Comparison of ENCODE assay signal across 23 cellular contexts in genomic region chr2:236445678-236446077, GRCh38.
DNase-seq lines count a peak whose midpoint lies in the region; ATAC-seq, FAIRE-seq and TF ChIP-seq lines count a peak whose summit lies in the region.
"Had no signal": no experiment of that assay in that cellular context is flagged by ENCODE, and none has a peak within 500 bp of the region (broad histone marks: within the 10 kb centered on the region; RNA-seq: fewer than 3 reads in every experiment).

No MANE protein-coding gene starts in this region.

- FAIRE-seq in kidney (lab: Jason Lieb, UNC) (no peak), small intestine (lab: Jason Lieb, UNC) (no peak)
- FAIRE-seq: A549, D721Med, G401.6, GM12891, GM19239 had no signal

- no peak overlapping the region for H4K5ac ChIP-seq in mesendoderm (ENCODE audit: low read length)

- no peak overlapping the region for H2BK5ac ChIP-seq in mesendoderm (ENCODE audit: low read length)

- H3K4ac ChIP-seq in mesendoderm (ENCODE audit: low read depth, low read length) = no peak overlapping the region

- no peaks in the 10 kb centered on the region for H3K36me3 ChIP-seq in kidney (ENCODE audit: control insufficient read depth in 1 of 2, insufficient read depth in 2 of 2, low read length in 2 of 2)
- no peaks in the 10 kb centered on the region for H3K36me3 ChIP-seq in osteoblast (ENCODE audit: insufficient read depth, low read length)
- no peaks in the 10 kb centered on the region for H3K36me3 ChIP-seq in small intestine (ENCODE audit: control insufficient read depth in 2 of 2, insufficient read depth in 2 of 2, low read length in 2 of 2)
- no peaks in the 10 kb centered on the region for H3K36me3 ChIP-seq in mesendoderm (ENCODE audit: control insufficient read depth, insufficient read depth, low read length)
- H3K36me3 ChIP-seq: BLaER1 treated with 17β-estradiol and CSF1 and Interleukin-3, amounts not matched to agents 10 nM and 100 nM had no signal

- H4K20me1 ChIP-seq in osteoblast (ENCODE audit: insufficient read depth, low read length) = no peaks in the 10 kb centered on the region
- H4K20me1 ChIP-seq: BLaER1 treated with 17β-estradiol and CSF1 and Interleukin-3, amounts not matched to agents 10 nM and 100 nM had no signal

- H4K8ac ChIP-seq in mesendoderm (ENCODE audit: low read depth, low read length) = no peak overlapping the region

- H3K23ac ChIP-seq in mesendoderm (ENCODE audit: low read length) = no peak overlapping the region

- H2AK5ac ChIP-seq in mesendoderm (ENCODE audit: low read length) = no peak overlapping the region

- H2BK120ac ChIP-seq in mesendoderm (ENCODE audit: low read depth, low read length) = no peak overlapping the region

- H3K27me3 ChIP-seq in osteoblast (ENCODE audit: insufficient read depth, low read length) (no peaks in the 10 kb centered on the region), small intestine (ENCODE audit: control insufficient read depth in 2 of 2, insufficient read depth in 2 of 2, low read length in 2 of 2) (no peaks in the 10 kb centered on the region), mesendoderm (ENCODE audit: insufficient read depth, low read length, poor library complexity) (no peaks in the 10 kb centered on the region)
- H3K27me3 ChIP-seq: BLaER1 treated with 17β-estradiol and CSF1 and Interleukin-3, amounts not matched to agents 10 nM and 100 nM had no signal

- ATAC-seq in HG03039 (IDR thresholded peaks at IDR 0.05; ENCODE audit: unreplicated experiment) (no peak), GM19328 (IDR thresholded peaks at IDR 0.05; ENCODE audit: unreplicated experiment) (no peak)
- ATAC-seq: A549; CD8-positive, alpha-beta T cell had no signal

- no peaks in the 10 kb centered on the region for H3K4me1 ChIP-seq in kidney (ENCODE audit: control insufficient read depth in 1 of 2, insufficient read depth in 1 of 2, low read depth in 1 of 2, low read length in 2 of 2)
- no peaks in the 10 kb centered on the region for H3K4me1 ChIP-seq in osteoblast (ENCODE audit: insufficient read depth, low read length)
- no peaks in the 10 kb centered on the region for H3K4me1 ChIP-seq in small intestine (ENCODE audit: control insufficient read depth in 2 of 2, insufficient read depth in 1 of 2, low read depth in 1 of 2, low read length in 1 of 2)
- H3K4me1 ChIP-seq in mesendoderm (ENCODE audit: control insufficient read depth, low read depth, low read length) = no peaks in the 10 kb centered on the region
- H3K4me1 ChIP-seq: A549; BLaER1 treated with 17β-estradiol and CSF1 and Interleukin-3, amounts not matched to agents 10 nM and 100 nM; Caco-2 had no signal

- H3K79me2 ChIP-seq in osteoblast (ENCODE audit: insufficient read depth, low read length) (no peaks in the 10 kb centered on the region), mesendoderm (ENCODE audit: control insufficient read depth, insufficient read depth, low read length) (no peaks in the 10 kb centered on the region)

- H3K79me1 ChIP-seq in mesendoderm (ENCODE audit: low read length) = no peaks in the 10 kb centered on the region

- H3K4me3 ChIP-seq in kidney (ENCODE audit: low read length in 2 of 2) = no peak overlapping the region
- H3K4me3 ChIP-seq in osteoblast (ENCODE audit: insufficient read depth, low read length) = no peak overlapping the region
- H3K4me3 ChIP-seq in small intestine (ENCODE audit: low read depth in 1 of 2, low read length in 2 of 2) = no peak overlapping the region
- H3K4me3 ChIP-seq in mesendoderm (ENCODE audit: low read length) = no peak overlapping the region
- H3K4me3 ChIP-seq: A549; BLaER1 treated with 17β-estradiol and CSF1 and Interleukin-3, amounts not matched to agents 10 nM and 100 nM had no signal

- DNase-seq in DMS 273 (lab: John Stamatoyannopoulos, UW; ENCODE audit: unreplicated experiment) (peak; percentile 8), DMS 273 treated with DMSO at 0.1 percent for 48 hours (lab: John Stamatoyannopoulos, UW) (no peak), kidney (peak; percentile 25), osteoblast (ENCODE audit: insufficient read length, low spot score, missing footprints) (peak; percentile 23), small intestine (peak; percentile 11), mesendoderm (no peak)
- DNase-seq: AML-193; Caco-2; Calu3; CD4-positive, alpha-beta T cell; CD8-positive, alpha-beta T cell; DMS79 treated with DMSO at 0.1 percent for 48 hours; GF-D8 had no signal

- H3K9ac ChIP-seq in kidney (ENCODE audit: low read length in 2 of 2) = no peak overlapping the region
- H3K9ac ChIP-seq in mesendoderm (ENCODE audit: low read length) = no peak overlapping the region
- H3K9ac ChIP-seq: BLaER1 treated with 17β-estradiol and CSF1 and Interleukin-3, amounts not matched to agents 10 nM and 100 nM had no signal

- intact Hi-C loops in kidney (cut with DNase I) = no loop called here

- H3K56ac ChIP-seq in mesendoderm (ENCODE audit: low read length) = no peak overlapping the region

- H2BK15ac ChIP-seq in mesendoderm (replicated peaks; ENCODE audit: low read depth) = no peak overlapping the region

- TF ChIP-seq CTCF in kidney (IDR thresholded peaks at IDR 0.05; ENCODE audit: borderline replicate concordance, extremely low read depth, insufficient read depth) = no peak
- no peak for TF ChIP-seq CTCF in osteoblast (IDR thresholded peaks at IDR 0.05; ENCODE audit: extremely low read depth, low read depth, low read length)

- no peak overlapping the region for H3K4me2 ChIP-seq in osteoblast (ENCODE audit: insufficient read depth, low read length)
- H3K4me2 ChIP-seq in mesendoderm (ENCODE audit: low read length) = no peak overlapping the region
- H3K4me2 ChIP-seq: A549; BLaER1 treated with 17β-estradiol and CSF1 and Interleukin-3, amounts not matched to agents 10 nM and 100 nM had no signal

- H2AFZ ChIP-seq in osteoblast (ENCODE audit: low read length) = no peak overlapping the region

- H3K18ac ChIP-seq in mesendoderm (ENCODE audit: low read length) = no peak overlapping the region

- no peak overlapping the region for H3K27ac ChIP-seq in kidney (ENCODE audit: low read depth in 2 of 2, low read length in 2 of 2)
- H3K27ac ChIP-seq in osteoblast (ENCODE audit: low read depth, low read length) = no peak overlapping the region
- H3K27ac ChIP-seq in small intestine (ENCODE audit: low read depth in 1 of 2, low read length in 1 of 2) = no peak overlapping the region
- H3K27ac ChIP-seq in mesendoderm (ENCODE audit: low read depth, low read length) = no peak overlapping the region
- H3K27ac ChIP-seq: 22Rv1; A549; BLaER1 treated with 17β-estradiol and CSF1 and Interleukin-3, amounts not matched to agents 10 nM and 100 nM; C4-2B had no signal

- 41 to 76% (median 66%) methylated on average over 2 of the region's 2 CpGs for WGBS in small intestine, 3 donors
- no CpG with 5 or more reads among the region's 2 CpGs for WGBS in mesendoderm (ENCODE audit: extremely low coverage, insufficient coverage, low lambda C conversion rate)

- no peaks in the 10 kb centered on the region for H3K9me3 ChIP-seq in kidney (ENCODE audit: control insufficient read depth in 1 of 2, low read length in 2 of 2)
- H3K9me3 ChIP-seq in osteoblast (ENCODE audit: low read depth, low read length) = no peaks in the 10 kb centered on the region
- no peaks in the 10 kb centered on the region for H3K9me3 ChIP-seq in small intestine (ENCODE audit: control insufficient read depth, low read depth)
- H3K9me3 ChIP-seq: Caco-2 had no signal

Comparison
In these comparisons a context has a peak if more than half of its experiments do, and no peak if none do; other contexts are left out.
1. DNase-seq: peak in DMS 273 (single experiment), kidney (single experiment), osteoblast (single experiment) and small intestine (single experiment); none in DMS 273 treated with DMSO at 0.1 percent for 48 hours (single experiment) and mesendoderm (single experiment).